ENCODE assay signal across 8 cellular contexts in the genomic region with DNA sequence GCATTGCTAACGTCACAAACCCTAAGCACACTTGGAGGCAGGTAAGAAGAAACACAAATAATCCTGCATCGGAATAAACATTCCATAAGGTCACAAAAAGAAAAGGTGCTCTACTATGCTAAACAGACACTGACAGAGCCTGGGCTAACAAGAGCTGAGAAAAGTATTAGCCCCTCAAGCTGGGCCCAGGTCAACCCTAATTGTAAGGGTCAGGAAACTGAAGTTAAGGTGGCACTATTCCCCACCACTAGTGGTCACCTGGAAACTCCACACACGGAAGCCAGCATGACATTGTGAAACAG. TPM values are rescaled to one million over a fixed set of nuclear protein-coding genes. Genes with fewer than 3 reads are reported as not detected.
A peak's percentile ranks its signal among the peaks of the same experiment; 100 is the strongest.
DNase-seq lines count a peak whose midpoint lies in the region; ATAC-seq and TF ChIP-seq lines count a peak whose summit lies in the region.

No MANE protein-coding gene starts in this region.

- ATAC-seq in Panc1 = no peak

- no peaks in the 10 kb centered on the region; the same call in 1 of the 2 replicates for H3K36me3 ChIP-seq in Panc1 (ENCODE audit: control insufficient read depth, insufficient read depth, low read length)
- no peaks in the 10 kb centered on the region for H3K36me3 ChIP-seq in esophagus (ENCODE audit: control insufficient read depth in 2 of 2, insufficient read depth in 2 of 2, low read length in 1 of 2)
- no peaks in the 10 kb centered on the region for H3K36me3 ChIP-seq in parathyroid adenoma (ENCODE audit: control insufficient read depth, insufficient read depth, low read length)

- no peak overlapping the region for H2AFZ ChIP-seq in parathyroid adenoma

- H3K4me1 ChIP-seq in Panc1 (ENCODE audit: control insufficient read depth, insufficient read depth, low read length) = peaks cover 39% of the 10 kb centered on the region
- peaks cover 7 to 17% of the 10 kb centered on the region in 2 donors for H3K4me1 ChIP-seq in esophagus (ENCODE audit: control insufficient read depth in 2 of 2, insufficient read depth in 2 of 2, low read length in 1 of 2)
- peaks cover 12% of the 10 kb centered on the region for H3K4me1 ChIP-seq in parathyroid adenoma

- no peak overlapping the region for H3K9ac ChIP-seq in parathyroid adenoma

- no TSS peak for BruUV-seq in Panc1 (replicated peaks; lab: Mats Ljungman, UMichigan)

- peak overlapping the region; percentile 95 for H3K27ac ChIP-seq in Panc1 (ENCODE audit: low read length)
- H3K27ac ChIP-seq in esophagus (ENCODE audit: low read depth in 2 of 2, low read length in 1 of 2) = peak overlapping the region; percentile 90 to 99
- no peak overlapping the region for H3K27ac ChIP-seq in parathyroid adenoma

- no peak for TF ChIP-seq CTCF in Panc1 (IDR thresholded peaks at IDR 0.05)
- TF ChIP-seq CTCF in parathyroid adenoma (IDR thresholded peaks at IDR 0.05) = no peak

- peak overlapping the region; percentile 54 for H3K4me2 ChIP-seq in parathyroid adenoma (ENCODE audit: low read length)

- 12 to 13% methylated on average over 3 of the region's 3 CpGs for WGBS in esophagus, 2 donors

- POLR2A ChIA-PET in Panc1 (lab: Charles Lee) = no interaction called here

- H3K27me3 ChIP-seq in Panc1 (ENCODE audit: control insufficient read depth, insufficient read depth, low read length) (no peaks in the 10 kb centered on the region), esophagus (ENCODE audit: control insufficient read depth in 1 of 2, insufficient read depth in 2 of 2, low read length in 2 of 2) (no peaks in the 10 kb centered on the region), parathyroid adenoma (ENCODE audit: control insufficient read depth, insufficient read depth, low read length) (no peaks in the 10 kb centered on the region)

- peaks cover 25% of the 10 kb centered on the region for H3K79me2 ChIP-seq in parathyroid adenoma

- no peaks in the 10 kb centered on the region for H3K9me3 ChIP-seq in Panc1 (ENCODE audit: control insufficient read depth, insufficient read depth, low read depth, low read length)
- no peaks in the 10 kb centered on the region for H3K9me3 ChIP-seq in esophagus (ENCODE audit: control insufficient read depth in 2 of 2, insufficient read depth in 1 of 2, low read depth in 1 of 2, low read length in 1 of 2)
- no peaks in the 10 kb centered on the region for H3K9me3 ChIP-seq in parathyroid adenoma (ENCODE audit: control insufficient read depth, low read length)

- peak overlapping the region; percentile 81 to 85 for H3K4me3 ChIP-seq in Panc1 (ENCODE audit: low read depth in 2 of 2, low read length in 2 of 2)
- peak overlapping the region; percentile 80 to 90 for H3K4me3 ChIP-seq in esophagus (ENCODE audit: low read depth in 1 of 2, low read length in 2 of 2)
- H3K4me3 ChIP-seq in parathyroid adenoma (ENCODE audit: low read depth, low read length) = peak overlapping the region; percentile 63

- CTCF ChIA-PET in Panc1 (lab: Charles Lee) = no interaction called here

- in situ Hi-C loops in Caki2 (cut with HindIII; ENCODE audit: low pct_unique_long_range_greater_than_20kb, low sequenced_read_pairs) = no loop called here
- in situ Hi-C loops in Panc1 (cut with HindIII; ENCODE audit: low pct_unique_long_range_greater_than_20kb, low sequenced_read_pairs) = no loop called here

- intact Hi-C loops in Panc1 (cut with micrococcal nuclease; ENCODE audit: unreplicated experiment) = loop anchor here (10.0 kb wide), 1 partner anchor 53 kb away; a partner anchor contains a TSS

- peak; percentile 39 for DNase-seq in Caki2 (ENCODE audit: low read depth)
- DNase-seq in Panc1 (ENCODE audit: low read depth, low spot score) = no peak
- no peak for DNase-seq in NCI-H2029 (lab: John Stamatoyannopoulos, UW)
- no peak for DNase-seq in SHP77 (lab: John Stamatoyannopoulos, UW)
- no peak for DNase-seq in A172 (ENCODE audit: low spot score)
- DNase-seq in D341Med (ENCODE audit: low spot score) = no peak

RNA-seq across cellular contexts. Expression of a gene that starts 1.3 kb away (rescaled TPM):
- total RNA-seq in Caki2 (2014; rRNA removed; shearing (Covaris generic); ENCODE audit: low replicate concordance) = 423 and 427 TPM in 2 replicates
- 226 TPM for total RNA-seq in Panc1 (2021; ENCODE audit: unreplicated experiment)
- polyA plus RNA-seq in Panc1 (2012; ENCODE audit: insufficient read length) = 169 TPM
- polyA plus RNA-seq in esophagus = 10 to 100 TPM; 45.8 to 47.4 TPM
- total RNA-seq in A172 (2014; rRNA removed; shearing (Covaris generic)) = 637 and 713 TPM in 2 replicates

RNA-seq across cellular contexts. Expression of a gene that starts 48.5 kb away (rescaled TPM):
- 11.9 and 12.5 TPM in 2 replicates for total RNA-seq in Caki2 (2014; rRNA removed; shearing (Covaris generic); ENCODE audit: low replicate concordance)
- total RNA-seq in Panc1 (2021; ENCODE audit: unreplicated experiment) = 3.0 TPM
- polyA plus RNA-seq in Panc1 (2012; ENCODE audit: insufficient read length) = 3.4 TPM
- 10 to 100 TPM in 1 of 2 donors, 1 to 10 TPM in 1; 7.3 to 10.0 TPM for polyA plus RNA-seq in esophagus
- 0.19 and 1.2 TPM in 2 replicates for total RNA-seq in A172 (2014; rRNA removed; shearing (Covaris generic))

RNA-seq across cellular contexts. Expression of a gene that starts 54.4 kb away (rescaled TPM):
- total RNA-seq in Caki2 (2014; rRNA removed; shearing (Covaris generic); ENCODE audit: low replicate concordance) = 128 and 131 TPM in 2 replicates
- 41.4 TPM for total RNA-seq in Panc1 (2021; ENCODE audit: unreplicated experiment)
- 55.8 TPM for polyA plus RNA-seq in Panc1 (2012; ENCODE audit: insufficient read length)
- 10 to 100 TPM; 13.4 to 36.5 TPM for polyA plus RNA-seq in esophagus
- total RNA-seq in A172 (2014; rRNA removed; shearing (Covaris generic)) = 118 and 140 TPM in 2 replicates
